ENCODE assay signal across 24 cellular contexts in genomic region chr17:56292628-56293027, GRCh38.
A peak's percentile ranks its signal among the peaks of the same experiment; 100 is the strongest.
DNase-seq lines count a peak whose midpoint lies in the region; ATAC-seq lines count a peak whose summit lies in the region.
"Had no signal": no experiment of that assay in that cellular context is flagged by ENCODE, and none has a peak within 500 bp of the region (broad histone marks: within the 10 kb centered on the region; RNA-seq: fewer than 3 reads in every experiment).

No MANE protein-coding gene starts in this region.

- DNase-seq in activated T-cell treated with anti-CD3 and anti-CD28 coated beads, Interleukin-2, amount 50 U/mL, for 72 hours, result peak; percentile 5 to 15
- DNase-seq in activated T-cell treated with anti-CD3 and anti-CD28 coated beads, Interleukin-2, amount 50 U/mL, for 48 hours, result no peak
- no peak for DNase-seq in activated naive CD8-positive, alpha-beta T cell treated with anti-CD3 and anti-CD28 coated beads, Interleukin-2, amount 50 U/mL, for 24 hours
- DNase-seq in renal cortical epithelial cell (ENCODE audit: low read depth) (peak; percentile 7), kidney glomerular epithelial cell (lab: John Stamatoyannopoulos, UW) (no peak), NCI-H2171 treated with DMSO at 0.1 percent for 48 hours (lab: John Stamatoyannopoulos, UW) (no peak)
- DNase-seq: activated effector memory CD4-positive, alpha-beta T cell treated with anti-CD3 and anti-CD28 coated beads, Interleukin-2, amount 50 U/mL, for 16 hours; amygdala; central memory CD4-positive, alpha-beta T cell; foreskin melanocyte; hippocampal formation; NCI-H146; NCI-H524; nephron progenitor cell; NK-92 treated with Interleukin-12 subunit alpha and Interleukin-12 subunit beta, amount 100 ng/mL, for 24 hours; Peyer's patch; sigmoid colon had no signal

- H3K9me3 Mint-ChIP-seq in activated T-cell treated with anti-CD3 and anti-CD28 coated beads, Interleukin-2, amount 50 U/mL, for 72 hours, result no peaks in the 10 kb centered on the region
- no peaks in the 10 kb centered on the region for H3K9me3 Mint-ChIP-seq in activated naive CD8-positive, alpha-beta T cell treated with anti-CD3 and anti-CD28 coated beads, Interleukin-2, amount 50 U/mL, for 24 hours
- H3K9me3 Mint-ChIP-seq: stimulated activated memory B cell treated with anti-CD40 and anti-IgM and Interleukin-4, amounts not matched to agents 10 μg/mL and 1 μg/mL and 100 μg/mL, for 72 hours; WTC11 had no signal

- H3K27ac ChIP-seq in KOPT-K1 (ENCODE audit: low read depth, low read length, poor library complexity, severe bottlenecking), result peak overlapping the region; percentile 98
- H3K27ac ChIP-seq: C4-2B, HL-60, Peyer's patch, sigmoid colon, thoracic aorta had no signal

- no peaks in the 10 kb centered on the region for H3K27me3 Mint-ChIP-seq in activated T-cell treated with anti-CD3 and anti-CD28 coated beads, Interleukin-2, amount 50 U/mL, for 72 hours (ENCODE audit: low read depth)
- H3K27me3 Mint-ChIP-seq in activated naive CD8-positive, alpha-beta T cell treated with anti-CD3 and anti-CD28 coated beads, Interleukin-2, amount 50 U/mL, for 24 hours, result no peaks in the 10 kb centered on the region
- H3K27me3 Mint-ChIP-seq: stimulated activated memory B cell treated with anti-CD40 and anti-IgM and Interleukin-4, amounts not matched to agents 10 μg/mL and 1 μg/mL and 100 μg/mL, for 72 hours had no signal

- H3K36me3 Mint-ChIP-seq in activated T-cell treated with anti-CD3 and anti-CD28 coated beads, Interleukin-2, amount 50 U/mL, for 72 hours (ENCODE audit: insufficient read depth in 2 of 2), result no peaks in the 10 kb centered on the region
- no peaks in the 10 kb centered on the region for H3K36me3 Mint-ChIP-seq in activated naive CD8-positive, alpha-beta T cell treated with anti-CD3 and anti-CD28 coated beads, Interleukin-2, amount 50 U/mL, for 24 hours (ENCODE audit: low read depth)
- H3K36me3 Mint-ChIP-seq: stimulated activated memory B cell treated with anti-CD40 and anti-IgM and Interleukin-4, amounts not matched to agents 10 μg/mL and 1 μg/mL and 100 μg/mL, for 72 hours; WTC11 had no signal

- H3K4me3 Mint-ChIP-seq in activated T-cell treated with anti-CD3 and anti-CD28 coated beads, Interleukin-2, amount 50 U/mL, for 72 hours, result no peak overlapping the region
- no peak overlapping the region for H3K4me3 Mint-ChIP-seq in activated naive CD8-positive, alpha-beta T cell treated with anti-CD3 and anti-CD28 coated beads, Interleukin-2, amount 50 U/mL, for 24 hours
- H3K4me3 Mint-ChIP-seq: nephron progenitor cell; stimulated activated memory B cell treated with anti-CD40 and anti-IgM and Interleukin-4, amounts not matched to agents 10 μg/mL and 1 μg/mL and 100 μg/mL, for 72 hours; WTC11 had no signal

- peaks cover 41% of the 10 kb centered on the region for H3K4me1 Mint-ChIP-seq in activated T-cell treated with anti-CD3 and anti-CD28 coated beads, Interleukin-2, amount 50 U/mL, for 72 hours (ENCODE audit: low read depth)
- H3K4me1 Mint-ChIP-seq in activated naive CD8-positive, alpha-beta T cell treated with anti-CD3 and anti-CD28 coated beads, Interleukin-2, amount 50 U/mL, for 24 hours, result peaks cover 40% of the 10 kb centered on the region
- H3K4me1 Mint-ChIP-seq: WTC11 had no signal

- H3K27ac Mint-ChIP-seq in activated T-cell treated with anti-CD3 and anti-CD28 coated beads, Interleukin-2, amount 50 U/mL, for 72 hours, result no peak overlapping the region
- no peak overlapping the region for H3K27ac Mint-ChIP-seq in activated naive CD8-positive, alpha-beta T cell treated with anti-CD3 and anti-CD28 coated beads, Interleukin-2, amount 50 U/mL, for 24 hours
- H3K27ac Mint-ChIP-seq: nephron progenitor cell; stimulated activated memory B cell treated with anti-CD40 and anti-IgM and Interleukin-4, amounts not matched to agents 10 μg/mL and 1 μg/mL and 100 μg/mL, for 72 hours; WTC11 had no signal

- H3K9me3 ChIP-seq in KOPT-K1 (ENCODE audit: insufficient read depth, low read length, poor library complexity, severe bottlenecking), result no peaks in the 10 kb centered on the region
- H3K9me3 ChIP-seq: Peyer's patch, sigmoid colon, thoracic aorta had no signal

- no peaks in the 10 kb centered on the region for H3K36me3 ChIP-seq in KOPT-K1 (ENCODE audit: insufficient read depth, low read length)
- H3K36me3 ChIP-seq: Peyer's patch, sigmoid colon, thoracic aorta had no signal

- ATAC-seq in activated T-cell treated with anti-CD3 and anti-CD28 coated beads, Interleukin-2, amount 50 U/mL, for 72 hours (replicated peaks in 1 of 2), result peak; percentile 76 to 77
- ATAC-seq in activated naive CD8-positive, alpha-beta T cell treated with anti-CD3 and anti-CD28 coated beads, Interleukin-2, amount 50 U/mL, for 24 hours, result peak; percentile 59
- ATAC-seq in GM19395 (IDR thresholded peaks at IDR 0.05; ENCODE audit: unreplicated experiment), result no peak
- ATAC-seq: stimulated activated memory B cell treated with anti-CD40 and anti-IgM and Interleukin-4, amounts not matched to agents 10 μg/mL and 1 μg/mL and 100 μg/mL, for 72 hours; WTC11 had no signal

Comparison
In these comparisons a context has a peak if more than half of its experiments do, and no peak if none do; other contexts are left out.
1. DNase-seq: peak in activated T-cell treated with anti-CD3 and anti-CD28 coated beads, Interleukin-2, amount 50 U/mL, for 72 hours (2 of 2) and renal cortical epithelial cell (single experiment); none in activated T-cell treated with anti-CD3 and anti-CD28 coated beads, Interleukin-2, amount 50 U/mL, for 48 hours (0 of 2), activated naive CD8-positive, alpha-beta T cell treated with anti-CD3 and anti-CD28 coated beads, Interleukin-2, amount 50 U/mL, for 24 hours (single experiment), kidney glomerular epithelial cell (single experiment) and NCI-H2171 treated with DMSO at 0.1 percent for 48 hours (single experiment).